14 cellular contexts compared by ENCODE assay signal in the genomic region with DNA sequence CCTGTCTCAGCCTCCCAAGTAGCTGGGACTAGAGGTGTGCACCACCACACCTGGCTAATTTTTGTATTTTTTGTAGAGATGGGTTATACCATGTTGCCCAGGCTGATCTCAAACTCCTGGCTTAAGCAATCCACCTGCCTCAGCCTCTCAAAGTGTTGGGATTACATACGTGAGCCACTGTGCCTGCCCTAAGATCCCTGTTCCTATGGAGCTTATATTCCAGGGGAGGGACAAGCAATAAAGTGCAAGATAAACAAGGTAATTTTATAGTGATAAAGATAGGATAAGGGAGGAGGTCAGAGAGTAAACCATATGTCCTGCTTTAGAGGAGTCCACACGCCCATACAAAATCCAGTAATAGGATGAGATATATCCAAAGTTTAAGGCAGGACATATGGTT.
A peak's percentile ranks its signal among the peaks of the same experiment; 100 is the strongest.
DNase-seq lines count a peak whose midpoint lies in the region; FAIRE-seq and TF ChIP-seq lines count a peak whose summit lies in the region.
"Had no signal": no experiment of that assay in that cellular context is flagged by ENCODE, and none has a peak within 500 bp of the region (broad histone marks: within the 10 kb centered on the region; RNA-seq: fewer than 3 reads in every experiment).

No MANE protein-coding gene starts in this region.

- H4K8ac ChIP-seq in mesenchymal stem cell (ENCODE audit: low read length), result peak overlapping the region; percentile 61

- H3K9ac ChIP-seq in mesenchymal stem cell (ENCODE audit: low read length) (no peak overlapping the region), smooth muscle cell (ENCODE audit: low read depth) (no peak overlapping the region)
- H3K9ac ChIP-seq: KMS-11 had no signal

- H3K36me3 ChIP-seq in SJSA1 (no peaks in the 10 kb centered on the region), mesenchymal stem cell (ENCODE audit: control insufficient read depth in 1 of 2, insufficient read depth in 2 of 2, low read depth in 1 of 2, low read length in 2 of 2) (no peaks in the 10 kb centered on the region), smooth muscle cell (ENCODE audit: low read depth) (no peaks in the 10 kb centered on the region)
- H3K36me3 ChIP-seq: Peyer's patch had no signal

- H2AFZ ChIP-seq in mesenchymal stem cell (ENCODE audit: low read depth, low read length), result no peak overlapping the region
- H2AFZ ChIP-seq in smooth muscle cell (ENCODE audit: low read depth), result no peak overlapping the region

- no peak overlapping the region for H2BK15ac ChIP-seq in mesenchymal stem cell (ENCODE audit: low read depth, poor library complexity, severe bottlenecking)

- H4K20me1 ChIP-seq in smooth muscle cell (ENCODE audit: low read depth), result no peaks in the 10 kb centered on the region

- H3K4ac ChIP-seq in mesenchymal stem cell (ENCODE audit: low read depth in 1 of 2, low read length in 2 of 2), result no peak overlapping the region

- FAIRE-seq in urothelium cell line (lab: Jason Lieb, UNC), result no peak

- H2BK5ac ChIP-seq in mesenchymal stem cell (ENCODE audit: low read depth, low read length, poor library complexity, severe bottlenecking), result no peak overlapping the region

- H3K27me3 ChIP-seq in SJSA1 (replicated peaks) (no peaks in the 10 kb centered on the region), mesenchymal stem cell (ENCODE audit: control insufficient read depth in 1 of 2, insufficient read depth in 1 of 2, low read length in 2 of 2) (peaks cover 0 to 19% of the 10 kb centered on the region in 2 experiments), smooth muscle cell (ENCODE audit: low read depth) (no peaks in the 10 kb centered on the region)
- H3K27me3 ChIP-seq: Peyer's patch had no signal

- H3K9me3 ChIP-seq in SJSA1 (replicated peaks) (no peaks in the 10 kb centered on the region; the same call in 1 of the 2 replicates), mesenchymal stem cell (ENCODE audit: control insufficient read depth, low read length) (no peaks in the 10 kb centered on the region), smooth muscle cell (replicated peaks; ENCODE audit: low read depth) (no peaks in the 10 kb centered on the region)
- H3K9me3 ChIP-seq: Peyer's patch had no signal

- no peak overlapping the region for H2AK5ac ChIP-seq in mesenchymal stem cell (ENCODE audit: low read length, severe bottlenecking)

- TF ChIP-seq CTCF in smooth muscle cell (IDR thresholded peaks at IDR 0.05; ENCODE audit: borderline replicate concordance, insufficient read depth, poor library complexity, severe bottlenecking), result no peak

- H3K18ac ChIP-seq in mesenchymal stem cell (ENCODE audit: low read depth in 1 of 2, low read length in 2 of 2), result no peak overlapping the region

- no peaks in the 10 kb centered on the region for H3K79me2 ChIP-seq in smooth muscle cell (ENCODE audit: low read depth)

- H3F3A ChIP-seq in smooth muscle cell (ENCODE audit: low read depth), result peaks cover 3% of the 10 kb centered on the region

- peak overlapping the region; percentile 87 for H3K27ac ChIP-seq in SJSA1
- no peak overlapping the region for H3K27ac ChIP-seq in mesenchymal stem cell (ENCODE audit: low read length, poor library complexity, severe bottlenecking)
- H3K27ac ChIP-seq in smooth muscle cell (ENCODE audit: low read depth), result peak overlapping the region; percentile 69
- H3K27ac ChIP-seq: KMS-11 had no signal

- H2BK120ac ChIP-seq in mesenchymal stem cell (ENCODE audit: low read depth, low read length), result no peak overlapping the region

- H2BK12ac ChIP-seq in mesenchymal stem cell (ENCODE audit: low read length in 2 of 2), result peak overlapping the region in 1 of 2 experiments; percentile 81

- WGBS in mesenchymal stem cell, result 100% methylated on average over 2 of the region's 2 CpGs
- 86% methylated on average over 2 of the region's 2 CpGs for WGBS in smooth muscle cell (ENCODE audit: low lambda C conversion rate)

- H3K4me3 ChIP-seq in SJSA1, result no peak overlapping the region
- H3K4me3 ChIP-seq in mesenchymal stem cell (ENCODE audit: insufficient read depth in 1 of 2, low read depth in 1 of 2, low read length in 2 of 2), result no peak overlapping the region
- no peak overlapping the region for H3K4me3 ChIP-seq in smooth muscle cell
- H3K4me3 ChIP-seq: Peyer's patch had no signal

- no peak overlapping the region for H3K14ac ChIP-seq in mesenchymal stem cell (ENCODE audit: low read length in 2 of 2)

- H3K4me2 ChIP-seq in mesenchymal stem cell (ENCODE audit: low read length, poor library complexity, severe bottlenecking) (no peak overlapping the region), smooth muscle cell (peak overlapping the region; percentile 56)
- H3K4me2 ChIP-seq: KMS-11 had no signal

- DNase-seq in NCI-H82 (lab: John Stamatoyannopoulos, UW) (peak; percentile 92), SJSA1 (ENCODE audit: low read depth in 1 of 2, low spot score in 2 of 2) (no peak), mesenchymal stem cell (no peak), smooth muscle cell (lab: John Stamatoyannopoulos, UW; ENCODE audit: unreplicated experiment) (no peak), urothelium cell line (ENCODE audit: low spot score) (no peak), NCI-H1930 (lab: John Stamatoyannopoulos, UW) (no peak), NOMO-1 (lab: John Stamatoyannopoulos, UW; ENCODE audit: unreplicated experiment in 2 of 2) (no peak)
- DNase-seq: Calu3; CD4-positive, alpha-beta memory T cell; DMS53; NCI-H1048; SIG-M5 had no signal

- H3K23ac ChIP-seq in mesenchymal stem cell (ENCODE audit: low read length in 2 of 2), result no peak overlapping the region

- no peaks in the 10 kb centered on the region for H3K79me1 ChIP-seq in mesenchymal stem cell (replicated peaks; ENCODE audit: low read length, poor library complexity, severe bottlenecking)

- no peak overlapping the region for H4K91ac ChIP-seq in mesenchymal stem cell (ENCODE audit: low read length)

- H3K4me1 ChIP-seq in SJSA1 (replicated peaks), result peaks cover 52% of the 10 kb centered on the region
- H3K4me1 ChIP-seq in mesenchymal stem cell (ENCODE audit: control insufficient read depth, insufficient read depth, low read depth, low read length), result peaks cover 4% of the 10 kb centered on the region
- H3K4me1 ChIP-seq in smooth muscle cell (ENCODE audit: low read depth), result peaks cover 17% of the 10 kb centered on the region
